10 cellular contexts compared by ENCODE assay signal in genomic region chr3:188830955-188831354, GRCh38.
A peak's percentile ranks its signal among the peaks of the same experiment; 100 is the strongest.
DNase-seq lines count a peak whose midpoint lies in the region; ATAC-seq and TF ChIP-seq lines count a peak whose summit lies in the region.
"Had no signal": no experiment of that assay in that cellular context is flagged by ENCODE, and none has a peak within 500 bp of the region (broad histone marks: within the 10 kb centered on the region; RNA-seq: fewer than 3 reads in every experiment).

No MANE protein-coding gene starts in this region.

- peak; percentile 60 for TF ChIP-seq CTCF in BE2C (IDR thresholded peaks at IDR 0.05; ENCODE audit: low read depth, low read length)
- TF ChIP-seq CTCF in GM13977 (IDR thresholded peaks at IDR 0.05; ENCODE audit: extremely low read depth, insufficient read depth, missing control alignments), result peak; percentile 18
- TF ChIP-seq CTCF in OCI-LY7 (conservative IDR thresholded peaks at IDR 0.05; ENCODE audit: low read length), result peak; percentile 71
- TF ChIP-seq CTCF in fibroblast of the aortic adventitia (IDR thresholded peaks at IDR 0.05; ENCODE audit: insufficient read depth, low read length), result no peak

- H3K27me3 ChIP-seq in BE2C, result no peaks in the 10 kb centered on the region
- H3K27me3 ChIP-seq: body of pancreas had no signal

- H3K4me3 ChIP-seq in BE2C (ENCODE audit: low read depth, low read length) (no peak overlapping the region), OCI-LY7 (ENCODE audit: low read depth, low read length, poor library complexity, severe bottlenecking) (no peak overlapping the region), fibroblast of the aortic adventitia (ENCODE audit: low read depth, low read length) (no peak overlapping the region)
- H3K4me3 ChIP-seq: body of pancreas had no signal

- no peak for ATAC-seq in GM18868 (IDR thresholded peaks at IDR 0.05; ENCODE audit: unreplicated experiment)
- no peak for ATAC-seq in GM19023 (IDR thresholded peaks at IDR 0.05; ENCODE audit: unreplicated experiment)
- ATAC-seq in HG03460 (IDR thresholded peaks at IDR 0.05; ENCODE audit: unreplicated experiment), result no peak
- ATAC-seq: body of pancreas had no signal

- H3K27ac ChIP-seq in OCI-LY7 (ENCODE audit: low read depth, low read length, poor library complexity, severe bottlenecking), result no peak overlapping the region
- H3K27ac ChIP-seq: body of pancreas had no signal

- H2AFZ ChIP-seq in OCI-LY7 (ENCODE audit: low read length), result no peak overlapping the region

- in situ Hi-C loops in GM13977 (cut with MboI; ENCODE audit: low pct_unique_long_range_greater_than_20kb, low sequenced_read_pairs, unreplicated experiment), result no loop called here

- H4K20me1 ChIP-seq in OCI-LY7 (ENCODE audit: insufficient read depth, low read length), result no peaks in the 10 kb centered on the region

- CTCF ChIA-PET in OCI-LY7 (lab: Charles Lee; ENCODE audit: unreplicated experiment), result no interaction called here

- DNase-seq in BE2C (peak; percentile 22), GM13977 (ENCODE audit: low spot score) (no peak), OCI-LY7 (ENCODE audit: low spot score) (peak; percentile 3), fibroblast of the aortic adventitia (ENCODE audit: low read depth) (peak; percentile 16)
- no peak for DNase-seq in activated CD8-positive, alpha-beta memory T cell treated with anti-CD3 and anti-CD28 coated beads, Interleukin-2, amount 50 U/mL, for 4 hours
- DNase-seq: activated CD4-positive, alpha-beta memory T cell treated with anti-CD3 and anti-CD28 coated beads for 36 hours had no signal

- H3K36me3 ChIP-seq in BE2C (no peaks in the 10 kb centered on the region), OCI-LY7 (ENCODE audit: insufficient read depth, low read length) (no peaks in the 10 kb centered on the region)

- no peak overlapping the region for H3K4me2 ChIP-seq in OCI-LY7 (ENCODE audit: low read length)

- no peaks in the 10 kb centered on the region for H3K9me2 ChIP-seq in OCI-LY7 (ENCODE audit: insufficient read depth, low read length)

- intact Hi-C loops in OCI-LY7 (cut with micrococcal nuclease; ENCODE audit: unreplicated experiment), result loop anchor here (5.0 kb wide), 1 partner anchor 121 kb away; no protein-coding TSS in a partner anchor

- H3K9me3 ChIP-seq in BE2C, result no peaks in the 10 kb centered on the region
- no peaks in the 10 kb centered on the region for H3K9me3 ChIP-seq in OCI-LY7 (ENCODE audit: low read length)
- H3K9me3 ChIP-seq: body of pancreas had no signal

- no peaks in the 10 kb centered on the region for H3K79me2 ChIP-seq in OCI-LY7 (ENCODE audit: insufficient read depth, low read depth, low read length)

- H3K4me1 ChIP-seq in BE2C, result peaks cover 4% of the 10 kb centered on the region; the same call in 1 of the 2 replicates
- peaks cover 7% of the 10 kb centered on the region for H3K4me1 ChIP-seq in OCI-LY7 (ENCODE audit: insufficient read depth, low read length, poor library complexity, severe bottlenecking)
- H3K4me1 ChIP-seq: body of pancreas had no signal

- no TSS peak for BruUV-seq in OCI-LY7 (replicated peaks; lab: Mats Ljungman, UMichigan)

- POLR2A ChIA-PET in OCI-LY7 (lab: Charles Lee), result interaction anchor here (1.3 kb wide), 1 partner anchor 20 kb away, joined by 3 read pairs; no protein-coding TSS in a partner anchor

Comparison
In these comparisons a context has a peak if more than half of its experiments do, and no peak if none do; other contexts are left out.
1. DNase-seq: peak in BE2C (single experiment), OCI-LY7 (single experiment) and fibroblast of the aortic adventitia (single experiment); none in GM13977 (single experiment) and activated CD8-positive, alpha-beta memory T cell treated with anti-CD3 and anti-CD28 coated beads, Interleukin-2, amount 50 U/mL, for 4 hours (single experiment).